In the genomic region with DNA sequence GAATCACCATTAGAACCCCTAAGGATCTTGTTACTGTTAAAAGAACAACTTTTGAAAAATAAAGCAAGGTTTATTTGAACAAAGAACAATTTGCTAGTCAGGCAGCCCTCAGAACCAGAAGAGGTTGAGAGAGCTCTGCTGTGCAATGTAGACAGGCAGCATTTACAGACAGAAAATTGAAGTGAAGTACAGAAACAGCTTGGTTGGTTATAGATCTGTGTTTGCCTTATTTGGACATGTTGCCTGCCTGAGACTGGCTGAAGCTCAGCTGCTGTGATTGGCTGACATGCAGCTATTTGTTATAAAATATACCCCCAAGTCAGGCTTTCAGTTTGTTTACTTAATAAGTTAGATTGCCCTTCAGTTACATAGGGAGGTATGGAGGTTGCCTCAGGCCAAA, we compare ENCODE assay signal across 18 cellular contexts. TPM values are rescaled to one million over a fixed set of nuclear protein-coding genes. Genes with fewer than 3 reads are reported as not detected.
DNase-seq lines count a peak whose midpoint lies in the region; ATAC-seq, FAIRE-seq and TF ChIP-seq lines count a peak whose summit lies in the region.
"Had no signal": no experiment of that assay in that cellular context is flagged by ENCODE, and none has a peak within 500 bp of the region (broad histone marks: within the 10 kb centered on the region; RNA-seq: fewer than 3 reads in every experiment).

No MANE protein-coding gene starts in this region.

- no peak overlapping the region for H3K4me3 Mint-ChIP-seq in astrocyte (ENCODE audit: unreplicated experiment)
- H3K4me3 Mint-ChIP-seq in stimulated activated naive B cell treated with anti-CD40 and anti-IgM and Interleukin-4, amounts not matched to agents 10 μg/mL and 1 μg/mL and 100 μg/mL, for 72 hours = no peak overlapping the region
- H3K4me3 Mint-ChIP-seq: activated CD4-positive, alpha-beta T cell treated with anti-CD3 and anti-CD28 coated beads for 36 hours; effector memory CD8-positive, alpha-beta T cell; nephron had no signal

- no peak for FAIRE-seq in astrocyte (lab: Jason Lieb, UNC)
- FAIRE-seq: HTR-8/SVneo had no signal

- H3K9me2 ChIP-seq in PC-9 (ENCODE audit: insufficient read depth) = no peaks in the 10 kb centered on the region

- BruUV-seq in PC-9 (replicated peaks; lab: Mats Ljungman, UMichigan) = no TSS peak

- peak; percentile 47 for ATAC-seq in GM18498 (IDR thresholded peaks at IDR 0.05; ENCODE audit: unreplicated experiment)
- ATAC-seq in stimulated activated naive B cell treated with anti-CD40 and anti-IgM and Interleukin-4, amounts not matched to agents 10 μg/mL and 1 μg/mL and 100 μg/mL, for 72 hours (replicated peaks) = no peak
- ATAC-seq: activated CD4-positive, alpha-beta T cell treated with anti-CD3 and anti-CD28 coated beads for 36 hours; effector memory CD8-positive, alpha-beta T cell; Panc1; psoas muscle had no signal

- H3K27me3 Mint-ChIP-seq in astrocyte (ENCODE audit: low read depth, unreplicated experiment) = no peaks in the 10 kb centered on the region
- peaks cover 0 to 4% of the 10 kb centered on the region in 2 donors for H3K27me3 Mint-ChIP-seq in stimulated activated naive B cell treated with anti-CD40 and anti-IgM and Interleukin-4, amounts not matched to agents 10 μg/mL and 1 μg/mL and 100 μg/mL, for 72 hours

- no peaks in the 10 kb centered on the region for H3K36me3 ChIP-seq in astrocyte (ENCODE audit: insufficient read depth, low read length)
- no peaks in the 10 kb centered on the region for H3K36me3 ChIP-seq in PC-9 (ENCODE audit: low read depth)
- H3K36me3 ChIP-seq in esophagus muscularis mucosa = no peaks in the 10 kb centered on the region

- H3F3A ChIP-seq in PC-9 (ENCODE audit: insufficient read depth, low read depth) = no peaks in the 10 kb centered on the region

- no peaks in the 10 kb centered on the region for H3K9me3 Mint-ChIP-seq in astrocyte (ENCODE audit: unreplicated experiment)
- no peaks in the 10 kb centered on the region for H3K9me3 Mint-ChIP-seq in stimulated activated naive B cell treated with anti-CD40 and anti-IgM and Interleukin-4, amounts not matched to agents 10 μg/mL and 1 μg/mL and 100 μg/mL, for 72 hours
- H3K9me3 Mint-ChIP-seq: effector memory CD8-positive, alpha-beta T cell; nephron had no signal

- H3K36me3 Mint-ChIP-seq in astrocyte (ENCODE audit: low read depth, unreplicated experiment) = no peaks in the 10 kb centered on the region
- no peaks in the 10 kb centered on the region for H3K36me3 Mint-ChIP-seq in stimulated activated naive B cell treated with anti-CD40 and anti-IgM and Interleukin-4, amounts not matched to agents 10 μg/mL and 1 μg/mL and 100 μg/mL, for 72 hours

- peak; percentile 12 for DNase-seq in HCEC 1CT
- DNase-seq in astrocyte (ENCODE audit: low read depth) = no peak
- DNase-seq in iris pigment epithelial cell (ENCODE audit: low read depth) = peak; percentile 48
- DNase-seq in stimulated activated naive B cell treated with anti-CD40 and anti-IgM and Interleukin-4, amounts not matched to agents 10 μg/mL and 1 μg/mL and 100 μg/mL, for 72 hours = no peak
- no peak for DNase-seq in PC-9
- DNase-seq in esophagus muscularis mucosa (ENCODE audit: extremely low spot score) = no peak
- DNase-seq: activated CD4-positive, alpha-beta T cell treated with anti-CD3 and anti-CD28 coated beads for 36 hours; central memory CD4-positive, alpha-beta T cell; effector memory CD8-positive, alpha-beta T cell; GDM1; hippocampal formation; mesendoderm; NCI-H524; psoas muscle had no signal

- CTCF ChIA-PET in PC-9 (lab: Charles Lee) = no interaction called here

- no peak for TF ChIP-seq EP300 in esophagus muscularis mucosa (IDR thresholded peaks at IDR 0.05)

- H3K27ac Mint-ChIP-seq in astrocyte (ENCODE audit: unreplicated experiment) = no peak overlapping the region
- H3K27ac Mint-ChIP-seq in stimulated activated naive B cell treated with anti-CD40 and anti-IgM and Interleukin-4, amounts not matched to agents 10 μg/mL and 1 μg/mL and 100 μg/mL, for 72 hours = no peak overlapping the region
- H3K27ac Mint-ChIP-seq: activated CD4-positive, alpha-beta T cell treated with anti-CD3 and anti-CD28 coated beads for 36 hours; effector memory CD8-positive, alpha-beta T cell; nephron had no signal

- no peak overlapping the region for H3K27ac ChIP-seq in astrocyte (ENCODE audit: low read depth, low read length)
- H3K27ac ChIP-seq in PC-9 = no peak overlapping the region
- H3K27ac ChIP-seq in esophagus muscularis mucosa (replicated peaks in 1 of 4) = no peak overlapping the region
- H3K27ac ChIP-seq: psoas muscle had no signal

- intact Hi-C loops in PC-9 (cut with micrococcal nuclease; ENCODE audit: unreplicated experiment) = no loop called here
- intact Hi-C loops in esophagus muscularis mucosa (cut with DNase I) = no loop called here

- no peak overlapping the region for H3K4me2 ChIP-seq in astrocyte (ENCODE audit: low read length)
- H3K4me2 ChIP-seq in PC-9 = no peak overlapping the region

- no peak for TF ChIP-seq POLR2A in esophagus muscularis mucosa (IDR thresholded peaks at IDR 0.05; ENCODE audit: low read depth)

- no peaks in the 10 kb centered on the region for H3K4me1 ChIP-seq in astrocyte (ENCODE audit: insufficient read depth, low read length)
- H3K4me1 ChIP-seq in PC-9 (replicated peaks; ENCODE audit: insufficient read depth) = no peaks in the 10 kb centered on the region
- H3K4me1 ChIP-seq in esophagus muscularis mucosa = peaks cover 0 to 7% (median 0%) of the 10 kb centered on the region in 4 donors
- H3K4me1 ChIP-seq: psoas muscle had no signal

- H3K9me3 ChIP-seq in astrocyte (ENCODE audit: insufficient read depth, low read depth, low read length) = no peaks in the 10 kb centered on the region
- no peaks in the 10 kb centered on the region for H3K9me3 ChIP-seq in PC-9 (ENCODE audit: insufficient read depth, low read depth)
- H3K9me3 ChIP-seq in esophagus muscularis mucosa = no peaks in the 10 kb centered on the region
- H3K9me3 ChIP-seq: psoas muscle had no signal

- H3K27me3 ChIP-seq in astrocyte (ENCODE audit: insufficient read depth, low read length) = no peaks in the 10 kb centered on the region
- H3K27me3 ChIP-seq in PC-9 (ENCODE audit: insufficient read depth, low read depth) = no peaks in the 10 kb centered on the region
- H3K27me3 ChIP-seq in esophagus muscularis mucosa = no peaks in the 10 kb centered on the region

- H3K4me3 ChIP-seq in astrocyte (ENCODE audit: insufficient read depth, low read depth, low read length) (no peak overlapping the region), PC-9 (no peak overlapping the region), esophagus muscularis mucosa (no peak overlapping the region)
- H3K4me3 ChIP-seq: psoas muscle had no signal

- peak overlapping the region; percentile 50 for H2AFZ ChIP-seq in astrocyte (ENCODE audit: low read depth, low read length)
- H2AFZ ChIP-seq in PC-9 = no peak overlapping the region

- H4K20me1 ChIP-seq in astrocyte (ENCODE audit: insufficient read depth, low read length) (no peaks in the 10 kb centered on the region), PC-9 (ENCODE audit: insufficient read depth) (no peaks in the 10 kb centered on the region)

- TF ChIP-seq CTCF in astrocyte (IDR thresholded peaks at IDR 0.05; ENCODE audit: insufficient read depth, low read depth, low read length) (no peak), PC-9 (conservative IDR thresholded peaks at IDR 0.05) (no peak), esophagus muscularis mucosa (IDR thresholded peaks at IDR 0.05) (no peak)

- H3K79me2 ChIP-seq in astrocyte (ENCODE audit: insufficient read depth, low read length) (no peaks in the 10 kb centered on the region), PC-9 (ENCODE audit: low read depth) (no peaks in the 10 kb centered on the region)

- no peak overlapping the region for H3K9ac ChIP-seq in astrocyte (ENCODE audit: low read length)

- peaks cover 3% of the 10 kb centered on the region for H3K4me1 Mint-ChIP-seq in astrocyte (ENCODE audit: low read depth, unreplicated experiment)
- no peaks in the 10 kb centered on the region for H3K4me1 Mint-ChIP-seq in stimulated activated naive B cell treated with anti-CD40 and anti-IgM and Interleukin-4, amounts not matched to agents 10 μg/mL and 1 μg/mL and 100 μg/mL, for 72 hours
- H3K4me1 Mint-ChIP-seq: activated CD4-positive, alpha-beta T cell treated with anti-CD3 and anti-CD28 coated beads for 36 hours; nephron had no signal

- POLR2A ChIA-PET in PC-9 (lab: Charles Lee; ENCODE audit: unreplicated experiment) = interaction anchor here (0.6 kb wide), 1 partner anchor 391 kb away, joined by 3 read pairs; no protein-coding TSS in a partner anchor

RNA-seq across cellular contexts. Expression of a gene that starts 12.5 kb away (rescaled TPM):
- total RNA-seq in astrocyte (not detected in 2 replicates), PC-9 (2021) (not detected in 2 replicates), esophagus muscularis mucosa (under 1 TPM in 3 of 4 donors, not detected in 1; 0.23 to 0.42 (median 0.33) TPM)
- total RNA-seq: activated CD4-positive, alpha-beta T cell treated with anti-CD3 and anti-CD28 coated beads for 36 hours had no signal

Comparison
In these comparisons a context has a peak if more than half of its experiments do, and no peak if none do; other contexts are left out.
1. DNase-seq: peak in HCEC 1CT (single experiment) and iris pigment epithelial cell (single experiment); none in astrocyte (single experiment), stimulated activated naive B cell treated with anti-CD40 and anti-IgM and Interleukin-4, amounts not matched to agents 10 μg/mL and 1 μg/mL and 100 μg/mL, for 72 hours (single experiment), PC-9 (0 of 2) and esophagus muscularis mucosa (single experiment).